9 cellular contexts compared by ENCODE assay signal in the genomic region with DNA sequence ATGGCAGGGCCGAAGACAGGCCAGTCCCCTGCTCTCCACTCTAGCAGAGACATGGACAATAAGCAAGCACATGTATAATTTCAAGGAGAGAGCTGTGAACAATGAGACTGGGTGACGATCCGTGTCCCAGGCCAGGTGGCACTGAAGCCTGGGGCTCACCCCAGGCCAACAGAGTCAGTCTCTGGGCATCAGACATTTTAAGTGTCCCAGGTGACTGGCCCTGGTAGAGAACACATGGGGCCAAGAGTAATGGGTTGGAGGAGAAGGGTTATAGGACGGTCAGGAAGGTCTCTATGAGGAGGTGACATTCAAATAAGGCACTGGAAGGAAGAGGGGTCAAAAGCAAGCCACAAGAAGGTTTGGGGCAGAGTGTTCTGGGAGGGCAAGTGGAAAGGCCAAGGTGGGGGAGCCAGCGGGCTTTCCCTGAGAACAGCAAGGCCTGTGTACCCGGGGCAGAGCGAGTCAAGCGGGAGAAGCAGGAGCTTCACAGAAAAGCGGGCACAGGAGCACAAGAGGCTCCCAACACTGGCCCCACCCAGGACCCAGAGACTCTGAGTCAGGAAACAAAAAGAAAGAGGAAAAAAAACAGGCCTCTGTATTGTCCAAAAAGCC. TPM values are rescaled to one million over a fixed set of nuclear protein-coding genes. Genes with fewer than 3 reads are reported as not detected.
DNase-seq lines count a peak whose midpoint lies in the region; TF ChIP-seq lines count a peak whose summit lies in the region.
"Had no signal": no experiment of that assay in that cellular context is flagged by ENCODE, and none has a peak within 500 bp of the region (broad histone marks: within the 10 kb centered on the region; RNA-seq: fewer than 3 reads in every experiment).

No MANE protein-coding gene starts in this region.

- DNase-seq in AG04450 (ENCODE audit: low read depth, low spot score) (no peak), NCI-H146 (lab: John Stamatoyannopoulos, UW) (no peak), putamen (ENCODE audit: low spot score) (no peak), SJCRH30 (no peak), GDM1 (lab: John Stamatoyannopoulos, UW) (no peak)

- H3K4me1 Mint-ChIP-seq in IgD-negative memory B cell (peaks cover 55 to 69% (median 59%) of the 10 kb centered on the region in 3 donors), brain (peaks cover 92% of the 10 kb centered on the region), nephron (peaks cover 59% of the 10 kb centered on the region)

- no peaks in the 10 kb centered on the region for H3K27me3 Mint-ChIP-seq in IgD-negative memory B cell
- H3K27me3 Mint-ChIP-seq in brain = peaks cover 4% of the 10 kb centered on the region
- H3K27me3 Mint-ChIP-seq in nephron (ENCODE audit: low read depth) = peaks cover 6% of the 10 kb centered on the region

- H3K9me3 Mint-ChIP-seq in IgD-negative memory B cell (no peaks in the 10 kb centered on the region), brain (no peaks in the 10 kb centered on the region), nephron (no peaks in the 10 kb centered on the region)

- peaks cover 6% of the 10 kb centered on the region; the same call in 1 of the 2 replicates for H3K4me1 ChIP-seq in SJCRH30

- POLR2A ChIA-PET in AG04450 (lab: Yijun Ruan, JAX) = interaction anchor here (1.5 kb wide), 1 partner anchor 199 kb away, joined by 3 read pairs; the partner anchor contains the start of gene ATP6V1G1

- H3K27ac ChIP-seq in AG04450 (ENCODE audit: low read depth, low read length) (peak overlapping the region; percentile 11), SJCRH30 (no peak overlapping the region)

- CTCF ChIA-PET in AG04450 (lab: Charles Lee) = interaction anchor here (1.5 to 2.1 kb wide), 2 partner anchors 17 to 306 kb away, joined by 3 to 9 read pairs; no protein-coding TSS in a partner anchor

- H3K36me3 ChIP-seq in SJCRH30 = no peaks in the 10 kb centered on the region

- peaks cover 8% of the 10 kb centered on the region for H3K36me3 Mint-ChIP-seq in IgD-negative memory B cell
- H3K36me3 Mint-ChIP-seq in brain = no peaks in the 10 kb centered on the region
- H3K36me3 Mint-ChIP-seq in nephron (ENCODE audit: low read depth) = no peaks in the 10 kb centered on the region

- H3K4me3 ChIP-seq in AG04450 (ENCODE audit: low read depth, low read length) (no peak overlapping the region), SJCRH30 (no peak overlapping the region)

- H3K9me3 ChIP-seq in AG04450 (ENCODE audit: control insufficient read depth, insufficient read depth, low read length) (no peaks in the 10 kb centered on the region), SJCRH30 (replicated peaks) (no peaks in the 10 kb centered on the region)

- H3K27me3 ChIP-seq in AG04450 (ENCODE audit: control insufficient read depth, insufficient read depth, low read length) = no peaks in the 10 kb centered on the region
- no peaks in the 10 kb centered on the region for H3K27me3 ChIP-seq in SJCRH30

- TF ChIP-seq CTCF in AG04450 (IDR thresholded peaks at IDR 0.05; ENCODE audit: low read depth, low read length) = no peak
- TF ChIP-seq CTCF in brain (conservative IDR thresholded peaks at IDR 0.05) = no peak
- TF ChIP-seq CTCF in nephron (IDR thresholded peaks at IDR 0.05; ENCODE audit: unreplicated experiment in 3 of 3) = no peak

- H3K27ac Mint-ChIP-seq in IgD-negative memory B cell (peak overlapping the region; percentile 95 to 99 (median 98)), brain (peak overlapping the region; percentile 66 to 95 (median 92)), nephron (peak overlapping the region in 2 of 3 experiments; percentile 96 to 98)

- H3K4me3 Mint-ChIP-seq in IgD-negative memory B cell (peak overlapping the region; percentile 98 to 100 (median 99)), brain (peak overlapping the region; percentile 80 to 92 (median 88)), nephron (peak overlapping the region; percentile 90 to 95 (median 91))

RNA-seq across cellular contexts. Expression of gene AKNA, which starts 1.1 kb away (rescaled TPM):
- 7.0 and 7.5 TPM in 2 replicates for polyA plus RNA-seq in AG04450 (2011; rRNA removed)
- polyA minus RNA-seq in AG04450 (2011; rRNA and poly(A)+ RNA removed) = 12.6 and 12.7 TPM in 2 replicates
- polyA plus RNA-seq in IgD-negative memory B cell = 25.4 TPM
- 9.6 TPM for polyA plus RNA-seq in brain (ENCODE audit: insufficient read depth, low read depth, low replicate concordance)
- total RNA-seq in SJCRH30 (2014; rRNA removed; shearing (Covaris generic)) = 2.0 and 3.1 TPM in 2 replicates

RNA-seq across cellular contexts. Expression of gene ORM2, which starts 59.2 kb away (rescaled TPM):
- polyA plus RNA-seq in AG04450 (2011; rRNA removed) (not detected in 2 replicates), IgD-negative memory B cell (not detected), brain (ENCODE audit: insufficient read depth, low read depth, low replicate concordance) (0.49 TPM)
- polyA minus RNA-seq in AG04450 (2011; rRNA and poly(A)+ RNA removed) = not detected in 2 replicates
- total RNA-seq in SJCRH30 (2014; rRNA removed; shearing (Covaris generic)) = not detected in 2 replicates
- total RNA-seq: myocyte had no signal
